ENCODE assay signal across 1 cellular context in genomic region chr5:68216737-68217231, GRCh38.
TF ChIP-seq lines count a peak whose summit lies in the region.

No MANE protein-coding gene starts in this region.

TF ChIP-seq in WTC11, 78 proteins besides CTCF, POLR2A, EP300 and RAD21 (continued from another document):
- TF ChIP-seq, protein P1, sequence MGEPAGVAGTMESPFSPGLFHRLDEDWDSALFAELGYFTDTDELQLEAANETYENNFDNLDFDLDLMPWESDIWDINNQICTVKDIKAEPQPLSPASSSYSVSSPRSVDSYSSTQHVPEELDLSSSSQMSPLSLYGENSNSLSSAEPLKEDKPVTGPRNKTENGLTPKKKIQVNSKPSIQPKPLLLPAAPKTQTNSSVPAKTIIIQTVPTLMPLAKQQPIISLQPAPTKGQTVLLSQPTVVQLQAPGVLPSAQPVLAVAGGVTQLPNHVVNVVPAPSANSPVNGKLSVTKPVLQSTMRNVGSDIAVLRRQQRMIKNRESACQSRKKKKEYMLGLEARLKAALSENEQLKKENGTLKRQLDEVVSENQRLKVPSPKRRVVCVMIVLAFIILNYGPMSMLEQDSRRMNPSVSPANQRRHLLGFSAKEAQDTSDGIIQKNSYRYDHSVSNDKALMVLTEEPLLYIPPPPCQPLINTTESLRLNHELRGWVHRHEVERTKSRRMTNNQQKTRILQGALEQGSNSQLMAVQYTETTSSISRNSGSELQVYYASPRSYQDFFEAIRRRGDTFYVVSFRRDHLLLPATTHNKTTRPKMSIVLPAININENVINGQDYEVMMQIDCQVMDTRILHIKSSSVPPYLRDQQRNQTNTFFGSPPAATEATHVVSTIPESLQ (CRISPR knock-in tag; IDR thresholded peaks at IDR 0.05), result no peak
- TF ChIP-seq, protein P2, sequence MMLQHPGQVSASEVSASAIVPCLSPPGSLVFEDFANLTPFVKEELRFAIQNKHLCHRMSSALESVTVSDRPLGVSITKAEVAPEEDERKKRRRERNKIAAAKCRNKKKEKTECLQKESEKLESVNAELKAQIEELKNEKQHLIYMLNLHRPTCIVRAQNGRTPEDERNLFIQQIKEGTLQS (CRISPR knock-in tag; conservative IDR thresholded peaks at IDR 0.05), result no peak
- no peak for TF ChIP-seq JUN (CRISPR knock-in tag; IDR thresholded peaks at IDR 0.05)
- TF ChIP-seq USF2 (CRISPR knock-in tag; IDR thresholded peaks at IDR 0.05), result no peak
